In genomic region chr16:1489077-1489476, GRCh38 we compare ENCODE assay signal across 1 cellular context.
TF ChIP-seq lines count a peak whose summit lies in the region.

No MANE protein-coding gene starts in this region.

TF ChIP-seq in HepG2, 621 proteins besides CTCF, POLR2A, EP300 and RAD21:
- TF ChIP-seq EHMT2 (IDR thresholded peaks at IDR 0.05; ENCODE audit: borderline replicate concordance, low read depth, low read length) = no peak
- no peak for TF ChIP-seq ZNF224 (CRISPR knock-in tag; IDR thresholded peaks at IDR 0.05)
- no peak for TF ChIP-seq CBFB (CRISPR knock-in tag; IDR thresholded peaks at IDR 0.05)
- no peak for TF ChIP-seq ZSCAN25 (CRISPR knock-in tag; IDR thresholded peaks at IDR 0.05)
- no peak for TF ChIP-seq SCMH1 (CRISPR knock-in tag; IDR thresholded peaks at IDR 0.05; ENCODE audit: borderline replicate concordance)
- no peak for TF ChIP-seq ZNF562 (CRISPR knock-in tag; IDR thresholded peaks at IDR 0.05; ENCODE audit: borderline replicate concordance)
- no peak for TF ChIP-seq ZNF652 (CRISPR knock-in tag; IDR thresholded peaks at IDR 0.05; ENCODE audit: borderline replicate concordance, low read depth)
